ENCODE assay signal across 36 cellular contexts in the genomic region with DNA sequence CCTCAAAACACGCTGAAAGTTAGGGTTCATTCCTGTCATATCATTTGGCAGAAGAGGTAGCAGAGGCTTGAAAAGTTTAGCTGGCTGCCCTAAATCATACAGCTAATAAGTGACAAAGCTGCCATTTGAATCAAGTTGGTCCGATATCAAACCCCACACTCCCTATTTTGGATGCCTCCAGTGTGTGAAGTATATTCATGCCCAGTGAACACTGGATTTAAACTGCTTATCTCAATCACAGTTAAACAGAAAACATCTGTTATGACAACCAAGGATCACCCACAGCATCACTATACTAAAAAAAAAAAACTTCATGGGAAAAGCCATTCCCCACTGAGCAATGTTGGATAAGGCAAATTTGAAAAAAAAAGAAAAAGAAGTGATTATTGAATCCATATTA. TPM values are rescaled to one million over a fixed set of nuclear protein-coding genes. Genes with fewer than 3 reads are reported as not detected.
"Had no signal": no experiment of that assay in that cellular context is flagged by ENCODE, and none has a peak within 500 bp of the region (broad histone marks: within the 10 kb centered on the region; RNA-seq: fewer than 3 reads in every experiment).

No MANE protein-coding gene starts in this region.

- DNase-seq: Karpas-422, Kasumi-1, MG63, MM.1S, MV-4-11, NCI-H1048, NCI-H1092, NCI-H1092 treated with DMSO at 0.1 percent for 48 hours, NCI-H1105, NCI-H1105 treated with DMSO at 0.1 percent for 48 hours, NCI-H1417, NCI-H1417 treated with DMSO at 0.1 percent for 48 hours, NCI-H1436, NCI-H1436 treated with DMSO at 0.1 percent for 48 hours, NCI-H146, NCI-H1694, NCI-H1694 treated with DMSO at 0.1 percent for 48 hours, NCI-H187, NCI-H187 treated with DMSO at 0.1 percent for 48 hours, NCI-H1930, NCI-H2029, NCI-H2029 treated with DMSO at 0.1 percent for 48 hours, NCI-H2081, NCI-H2081 treated with DMSO at 0.1 percent for 48 hours, NCI-H2107, NCI-H2171, NCI-H2171 treated with DMSO at 0.1 percent for 48 hours, NCI-H2227 treated with DMSO at 0.1 percent for 48 hours, NCI-H226, NCI-H345, NCI-H446, NCI-H446 treated with DMSO at 0.1 percent for 48 hours, NCI-H510A, NCI-H510A treated with DMSO at 0.1 percent for 48 hours, NCI-H524 had no signal

- H3K4me3 ChIP-seq: MG63 had no signal

- H3K9me3 ChIP-seq: MG63 had no signal

- H3K36me3 ChIP-seq: MG63 had no signal

- H3K27me3 ChIP-seq: MG63 had no signal

RNA-seq across cellular contexts. Expression of a gene that starts 48.3 kb away (rescaled TPM):
- total RNA-seq: MCF 10A had no signal
